In genomic region chr3:120114981-120115380, GRCh38 we compare ENCODE assay signal across 18 cellular contexts. TPM values are rescaled to one million over a fixed set of nuclear protein-coding genes. Genes with fewer than 3 reads are reported as not detected.
DNase-seq lines count a peak whose midpoint lies in the region; ATAC-seq, FAIRE-seq and TF ChIP-seq lines count a peak whose summit lies in the region.
"Had no signal": no experiment of that assay in that cellular context is flagged by ENCODE, and none has a peak within 500 bp of the region (broad histone marks: within the 10 kb centered on the region; RNA-seq: fewer than 3 reads in every experiment).

No MANE protein-coding gene starts in this region.

- H3K4me3 ChIP-seq in bronchial epithelial cell (ENCODE audit: low read depth, low read length), result no peak overlapping the region
- H3K4me3 ChIP-seq: SJSA1 had no signal

- no peak for TF ChIP-seq CTCF in bronchial epithelial cell (IDR thresholded peaks at IDR 0.05; ENCODE audit: insufficient read depth, low read length, severe bottlenecking)
- no peak for TF ChIP-seq CTCF in GM20000 (IDR thresholded peaks at IDR 0.05; ENCODE audit: extremely low read depth, missing control alignments)

- ATAC-seq in GM19455 (IDR thresholded peaks at IDR 0.05; ENCODE audit: unreplicated experiment) (no peak), HG02885 (IDR thresholded peaks at IDR 0.05; ENCODE audit: poor library complexity, unreplicated experiment) (no peak)

- no peaks in the 10 kb centered on the region for H3K36me3 ChIP-seq in bronchial epithelial cell (ENCODE audit: control insufficient read depth, insufficient read depth, low read length)
- H3K36me3 ChIP-seq: SJSA1 had no signal

- DNase-seq in EH (ENCODE audit: low read depth), result peak; percentile 48
- peak; percentile 30 for DNase-seq in M059J (ENCODE audit: low read depth)
- peak; percentile 68 for DNase-seq in bronchial epithelial cell (ENCODE audit: low read depth)
- DNase-seq in iris pigment epithelial cell (ENCODE audit: low read depth), result peak; percentile 55
- DNase-seq in stimulated activated CD4-positive, alpha-beta T cell treated with anti-CD3 and anti-CD28 coated beads, Interleukin-4, amount 100 ng/mL, for 1 hour, result no peak
- no peak for DNase-seq in GM20000 (ENCODE audit: low spot score)
- DNase-seq: AML-193, DMS79, GDM1, Karpas-422, NCI-H1417 treated with DMSO at 0.1 percent for 48 hours, NCI-H2029 treated with DMSO at 0.1 percent for 48 hours, NCI-H510A had no signal

- H3K27me3 ChIP-seq in bronchial epithelial cell (ENCODE audit: control insufficient read depth, insufficient read depth, low read length), result no peaks in the 10 kb centered on the region
- H3K27me3 ChIP-seq: SJSA1 had no signal

- no peak for FAIRE-seq in bronchial epithelial cell (lab: Jason Lieb, UNC)
- FAIRE-seq: GM12892, H54 had no signal

RNA-seq across cellular contexts. Expression of gene GSK3B, which starts 20.7 kb away (rescaled TPM):
- 36.3 and 61.7 TPM in 2 replicates for total RNA-seq in M059J (2014; rRNA removed; shearing (Covaris generic))
- total RNA-seq in bronchial epithelial cell, result 60.8 and 65.8 TPM in 2 replicates

Comparison
In these comparisons a context has a peak if more than half of its experiments do, and no peak if none do; other contexts are left out.
1. DNase-seq: peak in EH (single experiment), M059J (single experiment), bronchial epithelial cell (single experiment) and iris pigment epithelial cell (single experiment); none in stimulated activated CD4-positive, alpha-beta T cell treated with anti-CD3 and anti-CD28 coated beads, Interleukin-4, amount 100 ng/mL, for 1 hour (single experiment) and GM20000 (single experiment).